ENCODE assay signal across 10 cellular contexts in genomic region chr5:95836544-95836943, GRCh38. TPM values are rescaled to one million over a fixed set of nuclear protein-coding genes. Genes with fewer than 3 reads are reported as not detected.
DNase-seq lines count a peak whose midpoint lies in the region; ATAC-seq and TF ChIP-seq lines count a peak whose summit lies in the region.
"Had no signal": no experiment of that assay in that cellular context is flagged by ENCODE, and none has a peak within 500 bp of the region (broad histone marks: within the 10 kb centered on the region; RNA-seq: fewer than 3 reads in every experiment).

No MANE protein-coding gene starts in this region.

- TF ChIP-seq CTCF in stomach (IDR thresholded peaks at IDR 0.05), result no peak

- H3K9me3 ChIP-seq in stomach, result no peaks in the 10 kb centered on the region

- ATAC-seq in HG03378 (IDR thresholded peaks at IDR 0.05; ENCODE audit: unreplicated experiment) (peak; percentile 24), GM18907 (IDR thresholded peaks at IDR 0.05; ENCODE audit: unreplicated experiment) (no peak)
- no peak for ATAC-seq in effector memory CD8-positive, alpha-beta T cell (replicated peaks)

- H3K4me3 ChIP-seq in stomach, result no peak overlapping the region

- H3K36me3 ChIP-seq in stomach, result no peaks in the 10 kb centered on the region

- H3K27ac ChIP-seq in stomach, result peak overlapping the region in 4 of 5 donors; percentile 89 to 92 (median 90)
- H3K27ac ChIP-seq: VCaP had no signal

- in situ Hi-C loops in ACHN (cut with HindIII; ENCODE audit: low pct_ligation_motif_present, low pct_unique_long_range_greater_than_20kb, low sequenced_read_pairs), result no loop called here

- no peaks in the 10 kb centered on the region for H3K27me3 Mint-ChIP-seq in effector memory CD8-positive, alpha-beta T cell

- intact Hi-C loops in stomach (cut with DNase I; ENCODE audit: low total_unique reads), result no loop called here

- peaks cover 8% of the 10 kb centered on the region for H3K36me3 Mint-ChIP-seq in effector memory CD8-positive, alpha-beta T cell (ENCODE audit: insufficient read depth)

- no peaks in the 10 kb centered on the region for H3K9me3 Mint-ChIP-seq in effector memory CD8-positive, alpha-beta T cell

- peaks cover 33 to 38% of the 10 kb centered on the region in 2 donors for H3K4me1 Mint-ChIP-seq in effector memory CD8-positive, alpha-beta T cell (ENCODE audit: low read depth in 2 of 2)

- DNase-seq in activated CD8-positive, alpha-beta memory T cell treated with anti-CD3 and anti-CD28 coated beads, Interleukin-2, amount 50 U/mL, for 48 hours, result peak; percentile 2
- no peak for DNase-seq in activated CD8-positive, alpha-beta memory T cell treated with anti-CD3 and anti-CD28 coated beads for 24 hours
- DNase-seq in effector memory CD8-positive, alpha-beta T cell, result no peak
- no peak for DNase-seq in stomach
- no peak for DNase-seq in ACHN
- no peak for DNase-seq in NCI-H2196 treated with DMSO at 0.1 percent for 48 hours (lab: John Stamatoyannopoulos, UW; ENCODE audit: unreplicated experiment)
- DNase-seq: NCI-H69 had no signal

- peak overlapping the region; percentile 96 for H3K27ac Mint-ChIP-seq in effector memory CD8-positive, alpha-beta T cell

- no peak for TF ChIP-seq POLR2A in stomach (IDR thresholded peaks at IDR 0.05)

- no peak for TF ChIP-seq EP300 in stomach (IDR thresholded peaks at IDR 0.05)

- H3K27me3 ChIP-seq in stomach, result no peaks in the 10 kb centered on the region

- H3K4me1 ChIP-seq in stomach, result peaks cover 17 to 73% (median 30%) of the 10 kb centered on the region in 4 donors

- 62 to 91% (median 65%) methylated on average over 1 of the region's 1 CpG for WGBS in stomach, 5 donors

- peak overlapping the region; percentile 80 to 85 for H3K4me3 Mint-ChIP-seq in effector memory CD8-positive, alpha-beta T cell

RNA-seq across cellular contexts. Expression of gene GLRX, which starts 14.0 kb away (rescaled TPM):
- total RNA-seq in stomach, result 10 to 100 TPM; 11.3 to 30.4 (median 14.0) TPM
- polyA plus RNA-seq in stomach, result 100 to 1,000 TPM in 1 of 3 donors, 10 to 100 TPM in 2; 51.0 to 211 (median 65.7) TPM
